In genomic region chr2:196718796-196719564, GRCh38 we compare ENCODE assay signal across 9 cellular contexts.
A peak's percentile ranks its signal among the peaks of the same experiment; 100 is the strongest.
DNase-seq lines count a peak whose midpoint lies in the region; ATAC-seq and TF ChIP-seq lines count a peak whose summit lies in the region.
"Had no signal": no experiment of that assay in that cellular context is flagged by ENCODE, and none has a peak within 500 bp of the region (broad histone marks: within the 10 kb centered on the region; RNA-seq: fewer than 3 reads in every experiment).

No MANE protein-coding gene starts in this region.

- H3K4me3 ChIP-seq in WERI-Rb-1 (ENCODE audit: low read depth, low read length), result no peak overlapping the region
- H3K4me3 ChIP-seq in smooth muscle cell, result no peak overlapping the region

- no peak overlapping the region for H3K27ac ChIP-seq in WERI-Rb-1
- H3K27ac ChIP-seq in smooth muscle cell (ENCODE audit: low read depth), result no peak overlapping the region
- H3K27ac ChIP-seq: neutrophil had no signal

- peak; percentile 84 for DNase-seq in Caki2 (ENCODE audit: low read depth)
- peak; percentile 11 for DNase-seq in WERI-Rb-1
- DNase-seq in left kidney (ENCODE audit: low read depth, low spot score), result peak; percentile 83
- no peak for DNase-seq in NCI-H2196 treated with DMSO at 0.1 percent for 48 hours (lab: John Stamatoyannopoulos, UW; ENCODE audit: unreplicated experiment)
- no peak for DNase-seq in stimulated activated CD4-positive, alpha-beta T cell treated with anti-CD3 and anti-CD28 coated beads, Interleukin-4, amount 100 ng/mL, for 4 hours
- no peak for DNase-seq in smooth muscle cell (lab: John Stamatoyannopoulos, UW; ENCODE audit: unreplicated experiment)

- no peaks in the 10 kb centered on the region for H4K20me1 ChIP-seq in smooth muscle cell (ENCODE audit: low read depth)

- peak; percentile 22; the same call in 1 of the 2 replicates for TF ChIP-seq CTCF in WERI-Rb-1 (IDR thresholded peaks at IDR 0.05; ENCODE audit: low read depth, low read length)
- no peak for TF ChIP-seq CTCF in smooth muscle cell (IDR thresholded peaks at IDR 0.05; ENCODE audit: borderline replicate concordance, insufficient read depth, poor library complexity, severe bottlenecking)

- WGBS in smooth muscle cell (ENCODE audit: low lambda C conversion rate), result 49% methylated on average over 5 of the region's 5 CpGs

- no peaks in the 10 kb centered on the region for H3F3A ChIP-seq in smooth muscle cell (ENCODE audit: low read depth)

- H3K79me2 ChIP-seq in smooth muscle cell (ENCODE audit: low read depth), result no peaks in the 10 kb centered on the region

- H3K9ac ChIP-seq in smooth muscle cell (ENCODE audit: low read depth), result no peak overlapping the region

- no peaks in the 10 kb centered on the region for H3K36me3 ChIP-seq in WERI-Rb-1
- no peaks in the 10 kb centered on the region for H3K36me3 ChIP-seq in smooth muscle cell (ENCODE audit: low read depth)
- H3K36me3 ChIP-seq: neutrophil had no signal

- no peaks in the 10 kb centered on the region for H3K4me1 ChIP-seq in smooth muscle cell (ENCODE audit: low read depth)

- ATAC-seq in HG02623 (IDR thresholded peaks at IDR 0.05; ENCODE audit: unreplicated experiment) (peak; percentile 59), GM19035 (IDR thresholded peaks at IDR 0.05; ENCODE audit: unreplicated experiment) (no peak)

- H3K27me3 ChIP-seq in WERI-Rb-1 (ENCODE audit: insufficient read depth, low read depth, severe bottlenecking) (no peaks in the 10 kb centered on the region), smooth muscle cell (ENCODE audit: low read depth) (no peaks in the 10 kb centered on the region)
- H3K27me3 ChIP-seq: neutrophil had no signal

- no peak overlapping the region for H3K4me2 ChIP-seq in smooth muscle cell

- H2AFZ ChIP-seq in smooth muscle cell (ENCODE audit: low read depth), result no peak overlapping the region

- in situ Hi-C loops in Caki2 (cut with HindIII; ENCODE audit: low pct_unique_long_range_greater_than_20kb, low sequenced_read_pairs), result no loop called here

- H3K9me3 ChIP-seq in WERI-Rb-1 (ENCODE audit: severe bottlenecking), result no peaks in the 10 kb centered on the region
- H3K9me3 ChIP-seq in smooth muscle cell (replicated peaks; ENCODE audit: low read depth), result no peaks in the 10 kb centered on the region
- H3K9me3 ChIP-seq: neutrophil had no signal

Comparison
In these comparisons a context has a peak if more than half of its experiments do, and no peak if none do; other contexts are left out.
1. DNase-seq: peak in Caki2 (single experiment), WERI-Rb-1 (single experiment) and left kidney (single experiment); none in NCI-H2196 treated with DMSO at 0.1 percent for 48 hours (single experiment), stimulated activated CD4-positive, alpha-beta T cell treated with anti-CD3 and anti-CD28 coated beads, Interleukin-4, amount 100 ng/mL, for 4 hours (0 of 2) and smooth muscle cell (single experiment).